ENCODE assay signal across 23 cellular contexts in the genomic region with DNA sequence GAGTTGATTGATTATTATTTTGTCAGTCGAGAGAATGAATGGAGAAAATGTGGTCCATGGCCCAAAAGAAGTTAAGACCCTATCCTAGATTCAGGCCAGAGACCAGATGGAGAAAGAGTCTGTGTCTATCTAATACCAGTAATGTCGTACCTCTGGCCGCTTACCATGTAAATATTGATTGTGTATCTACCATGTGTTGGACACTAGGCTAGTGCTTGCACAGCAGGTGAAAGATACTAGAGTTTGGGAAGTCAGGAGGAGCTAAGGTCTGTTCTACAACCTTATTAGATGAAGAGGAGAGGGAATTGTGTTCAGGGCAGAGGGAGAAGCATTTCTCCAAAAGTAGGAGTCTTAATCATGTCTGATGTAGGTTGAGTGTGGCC. TPM values are rescaled to one million over a fixed set of nuclear protein-coding genes. Genes with fewer than 3 reads are reported as not detected.
A peak's percentile ranks its signal among the peaks of the same experiment; 100 is the strongest.
DNase-seq lines count a peak whose midpoint lies in the region; FAIRE-seq and TF ChIP-seq lines count a peak whose summit lies in the region.
"Had no signal": no experiment of that assay in that cellular context is flagged by ENCODE, and none has a peak within 500 bp of the region (broad histone marks: within the 10 kb centered on the region; RNA-seq: fewer than 3 reads in every experiment).

No MANE protein-coding gene starts in this region.

- H3K27ac Mint-ChIP-seq in MCF 10A (ENCODE audit: low read depth, unreplicated experiment) (peak overlapping the region; percentile 33), endothelial cell (ENCODE audit: unreplicated experiment) (no peak overlapping the region)
- H3K27ac Mint-ChIP-seq: CD8-positive, alpha-beta T cell had no signal

- H3K36me3 ChIP-seq in breast epithelium, result peaks cover 5% of the 10 kb centered on the region
- peaks cover 11% of the 10 kb centered on the region; the same call in 1 of the 2 replicates for H3K36me3 ChIP-seq in OCI-LY7 (ENCODE audit: insufficient read depth, low read length)

- H3K4me1 ChIP-seq in breast epithelium, result peaks cover 7 to 8% of the 10 kb centered on the region in 2 donors
- H3K4me1 ChIP-seq in OCI-LY7 (ENCODE audit: insufficient read depth, low read length, poor library complexity, severe bottlenecking), result no peaks in the 10 kb centered on the region
- H3K4me1 ChIP-seq: HAP-1 had no signal

- H3K9me3 ChIP-seq in breast epithelium (no peaks in the 10 kb centered on the region), OCI-LY7 (ENCODE audit: low read length) (no peaks in the 10 kb centered on the region)
- H3K9me3 ChIP-seq: HAP-1, SJCRH30 had no signal

- intact Hi-C loops in MCF 10A (cut with micrococcal nuclease) (no loop called here), breast epithelium (cut with DNase I; ENCODE audit: low total_unique reads) (no loop called here), OCI-LY7 (cut with micrococcal nuclease; ENCODE audit: unreplicated experiment) (no loop called here)

- no peaks in the 10 kb centered on the region for H3K9me3 Mint-ChIP-seq in MCF 10A (ENCODE audit: unreplicated experiment)
- H3K9me3 Mint-ChIP-seq in endothelial cell (ENCODE audit: unreplicated experiment), result no peaks in the 10 kb centered on the region
- H3K9me3 Mint-ChIP-seq: CD8-positive, alpha-beta T cell; T-cell had no signal

- no peaks in the 10 kb centered on the region for H3K27me3 ChIP-seq in breast epithelium
- H3K27me3 ChIP-seq: SJCRH30 had no signal

- no peaks in the 10 kb centered on the region for H4K20me1 ChIP-seq in OCI-LY7 (ENCODE audit: insufficient read depth, low read length)

- peak overlapping the region in 1 of 2 donors; percentile 48 for H3K27ac ChIP-seq in breast epithelium
- H3K27ac ChIP-seq in OCI-LY7 (ENCODE audit: low read depth, low read length, poor library complexity, severe bottlenecking), result no peak overlapping the region
- H3K27ac ChIP-seq: GM23248, KMS-11, SJCRH30 had no signal

- H3K27me3 Mint-ChIP-seq in MCF 10A (ENCODE audit: insufficient read depth, unreplicated experiment) (no peaks in the 10 kb centered on the region), endothelial cell (ENCODE audit: unreplicated experiment) (peaks cover 5% of the 10 kb centered on the region)
- H3K27me3 Mint-ChIP-seq: T-cell had no signal

- TF ChIP-seq CTCF in MCF 10A (IDR thresholded peaks at IDR 0.05; ENCODE audit: unreplicated experiment), result no peak
- no peak for TF ChIP-seq CTCF in breast epithelium (IDR thresholded peaks at IDR 0.05)
- no peak for TF ChIP-seq CTCF in OCI-LY7 (conservative IDR thresholded peaks at IDR 0.05; ENCODE audit: low read length)
- TF ChIP-seq CTCF in endothelial cell (IDR thresholded peaks at IDR 0.05; ENCODE audit: unreplicated experiment), result no peak

- POLR2A ChIA-PET in MCF 10A (lab: Yijun Ruan, JAX) (no interaction called here), OCI-LY7 (lab: Charles Lee) (no interaction called here)

- in situ Hi-C loops in KBM-7 (cut with MboI; ENCODE audit: low pct_unique_long_range_greater_than_20kb, low sequenced_read_pairs), result no loop called here

- CTCF ChIA-PET in MCF 10A (lab: Yijun Ruan, JAX), result interaction anchor here (0.6 to 5.1 kb wide), 2 partner anchors 12 to 38 kb away, joined by 3 to 30 read pairs; no protein-coding TSS in a partner anchor
- CTCF ChIA-PET in OCI-LY7 (lab: Charles Lee; ENCODE audit: unreplicated experiment), result no interaction called here

- no peak overlapping the region for H3K4me2 ChIP-seq in OCI-LY7 (ENCODE audit: low read length)
- H3K4me2 ChIP-seq: KMS-11 had no signal

- H3K4me3 Mint-ChIP-seq in MCF 10A (ENCODE audit: unreplicated experiment) (no peak overlapping the region), endothelial cell (ENCODE audit: unreplicated experiment) (peak overlapping the region; percentile 34)
- H3K4me3 Mint-ChIP-seq: CD8-positive, alpha-beta T cell; T-cell had no signal

- no peak for TF ChIP-seq POLR2A in breast epithelium (IDR thresholded peaks at IDR 0.05)
- TF ChIP-seq POLR2A in GM12891 (IDR thresholded peaks at IDR 0.05; ENCODE audit: low read depth, low read length), result no peak

- H2AFZ ChIP-seq in OCI-LY7 (ENCODE audit: low read length), result no peak overlapping the region
- H2AFZ ChIP-seq: GM23248 had no signal

- no peak for DNase-seq in MCF 10A (ENCODE audit: unreplicated experiment)
- no peak for DNase-seq in breast epithelium (ENCODE audit: low spot score in 2 of 2)
- DNase-seq in OCI-LY7 (ENCODE audit: low spot score), result no peak
- DNase-seq in endothelial cell (ENCODE audit: low spot score), result no peak
- DNase-seq in NCI-H2196 treated with DMSO at 0.1 percent for 48 hours (lab: John Stamatoyannopoulos, UW; ENCODE audit: unreplicated experiment), result no peak
- DNase-seq in KBM-7, result no peak
- no peak for DNase-seq in GM12891 (ENCODE audit: insufficient read length, low spot score)
- DNase-seq: Calu3; CD8-positive, alpha-beta T cell; DMS153; GDM1; GM23248; MV-4-11; NCI-H1105 treated with DMSO at 0.1 percent for 48 hours; NCI-H2081; NCI-H2171; NCI-H524 treated with DMSO at 0.1 percent for 48 hours; NCI-H82; SJCRH30; T-cell had no signal

- H3K4me3 ChIP-seq in breast epithelium, result no peak overlapping the region
- no peak overlapping the region for H3K4me3 ChIP-seq in OCI-LY7 (ENCODE audit: low read depth, low read length, poor library complexity, severe bottlenecking)
- H3K4me3 ChIP-seq: GM23248, HAP-1, SJCRH30 had no signal

- no peaks in the 10 kb centered on the region for H3K79me2 ChIP-seq in OCI-LY7 (ENCODE audit: insufficient read depth, low read depth, low read length)

- no peak for FAIRE-seq in GM12891 (lab: Jason Lieb, UNC)
- FAIRE-seq: RCC 7860 had no signal

- no peaks in the 10 kb centered on the region for H3K9me2 ChIP-seq in OCI-LY7 (ENCODE audit: insufficient read depth, low read length)

- BruUV-seq in MCF 10A (replicated peaks; lab: Mats Ljungman, UMichigan) (TSS peak; percentile 2), OCI-LY7 (replicated peaks; lab: Mats Ljungman, UMichigan) (TSS peak; percentile 41)

- H3K4me1 Mint-ChIP-seq in MCF 10A (ENCODE audit: insufficient read depth, unreplicated experiment) (peaks cover 21% of the 10 kb centered on the region), endothelial cell (ENCODE audit: unreplicated experiment) (peaks cover 6% of the 10 kb centered on the region)

- H3K36me3 Mint-ChIP-seq in MCF 10A (ENCODE audit: insufficient read depth, unreplicated experiment) (peaks cover 90% of the 10 kb centered on the region), endothelial cell (ENCODE audit: low read depth, unreplicated experiment) (peaks cover 57% of the 10 kb centered on the region)

TF ChIP-seq in GM12891, 5 proteins besides CTCF, POLR2A, EP300 and RAD21:
- TF ChIP-seq TAF1 (IDR thresholded peaks at IDR 0.05; ENCODE audit: low read depth, low read length), result no peak

RNA-seq across cellular contexts. Expression of a gene that starts 31.8 kb away (rescaled TPM):
- total RNA-seq in MCF 10A (2022) (0.25 and 0.93 TPM in 2 replicates), breast epithelium (100 to 1,000 TPM in 1 of 3 donors, 10 to 100 TPM in 2; 43.3 to 109 (median 72.5) TPM), OCI-LY7 (2022) (17.0 and 17.1 TPM in 2 replicates), endothelial cell (ENCODE audit: unreplicated experiment) (13.4 TPM)
- total RNA-seq in OCI-LY7 (2014; rRNA removed; shearing (Covaris generic)), result 15.9 and 20.4 TPM in 2 replicates
- polyA plus RNA-seq in GM12891 (2012; ENCODE audit: low read depth, missing spikeins), result 5.3 TPM

RNA-seq across cellular contexts. Expression of a gene that starts 48.4 kb away (rescaled TPM):
- total RNA-seq in MCF 10A (2022) (74.4 and 126 TPM in 2 replicates), breast epithelium (100 to 1,000 TPM in 2 of 3 donors, 1 to 10 TPM in 1; 6.9 to 146 (median 135) TPM), OCI-LY7 (2022) (23.5 and 24.8 TPM in 2 replicates), endothelial cell (ENCODE audit: unreplicated experiment) (248 TPM)
- 16.2 and 24.8 TPM in 2 replicates for total RNA-seq in OCI-LY7 (2014; rRNA removed; shearing (Covaris generic))
- polyA plus RNA-seq in GM12891 (2012; ENCODE audit: low read depth, missing spikeins), result 15.7 TPM
